ENCODE assay signal across 1 cellular context in genomic region chr20:17533396-17533795, GRCh38.
TF ChIP-seq lines count a peak whose summit lies in the region.

No MANE protein-coding gene starts in this region.

TF ChIP-seq in H1, 55 proteins besides CTCF, POLR2A, EP300 and RAD21:
- TF ChIP-seq USF2 (IDR thresholded peaks at IDR 0.05; ENCODE audit: low read length) (peak; percentile 86), NRF1 (IDR thresholded peaks at IDR 0.05; ENCODE audit: low read depth, low read length) (no peak), SUZ12 (IDR thresholded peaks at IDR 0.05; ENCODE audit: low read length) (no peak), SP1 (IDR thresholded peaks at IDR 0.05; ENCODE audit: low read depth, low read length) (0 out of 2 replicates have a peak, but pooled peaks have one; percentile 12), ATF3 (IDR thresholded peaks at IDR 0.05; ENCODE audit: insufficient read depth, low read depth, low read length) (peak; percentile 58; the same call in 1 of the 2 replicates), TCF12 (IDR thresholded peaks at IDR 0.05; ENCODE audit: low read depth, low read length) (no peak), EGR1 (IDR thresholded peaks at IDR 0.05; ENCODE audit: borderline replicate concordance, low read depth, low read length) (no peak), KDM5A (IDR thresholded peaks at IDR 0.05; ENCODE audit: low read length) (no peak), SIN3A (conservative IDR thresholded peaks at IDR 0.05 in 1 of 2, IDR thresholded peaks at IDR 0.05 in 1 of 2; ENCODE audit: low read depth in 1 of 2, low read length in 2 of 2) (no peak), TAF7 (optimal IDR thresholded peaks at IDR 0.05; ENCODE audit: borderline replicate concordance, low read depth, low read length) (no peak), JUND (IDR thresholded peaks at IDR 0.05; ENCODE audit: low read length) (no peak), EZH2 (IDR thresholded peaks at IDR 0.05; ENCODE audit: low read depth, low read length, severe bottlenecking) (no peak), BRCA1 (IDR thresholded peaks at IDR 0.05; ENCODE audit: low read depth, low read length) (no peak), CEBPB (IDR thresholded peaks at IDR 0.05; ENCODE audit: low read depth, low read length) (0 out of 2 replicates have a peak, but pooled peaks have one; percentile 37), POU5F1 (IDR thresholded peaks at IDR 0.05; ENCODE audit: low read depth, low read length) (no peak), MAX (IDR thresholded peaks at IDR 0.05) (peak; percentile 42; the same call in 1 of the 2 replicates)
